In the genomic region with DNA sequence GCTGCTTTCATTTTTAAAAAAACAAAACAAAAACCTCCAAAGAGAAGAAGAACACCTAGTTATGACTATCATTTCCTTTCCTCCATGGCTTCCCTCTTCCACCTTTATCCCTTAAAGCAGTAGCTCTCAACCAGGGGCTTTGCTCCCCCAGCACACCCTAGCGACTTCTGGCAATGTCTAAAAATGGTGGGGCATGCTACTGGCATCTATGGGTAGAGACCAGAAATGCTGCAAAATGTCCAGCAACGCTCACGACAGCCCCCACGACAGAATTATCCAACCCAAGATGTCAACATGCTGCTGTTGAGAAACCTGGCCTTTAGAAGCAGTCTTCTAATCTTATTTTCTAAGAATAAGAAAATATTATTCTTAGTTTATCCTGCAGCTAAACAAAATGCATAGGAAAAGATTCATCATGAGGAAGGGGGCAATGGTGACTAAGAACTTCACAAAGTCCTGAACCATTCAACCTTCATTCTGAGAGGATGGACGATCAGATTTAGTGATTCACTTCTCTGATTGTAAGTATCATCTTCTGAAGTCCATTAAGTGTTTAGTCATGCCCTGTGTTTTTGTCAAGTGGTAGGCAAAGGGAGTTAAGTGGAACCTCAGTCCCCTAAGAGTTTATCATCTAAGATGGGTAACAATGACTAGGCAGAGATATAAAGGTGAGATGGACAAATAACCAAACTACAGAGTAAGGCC, we compare ENCODE assay signal across 15 cellular contexts.
DNase-seq lines count a peak whose midpoint lies in the region; ATAC-seq and TF ChIP-seq lines count a peak whose summit lies in the region.
"Had no signal": no experiment of that assay in that cellular context is flagged by ENCODE, and none has a peak within 500 bp of the region (broad histone marks: within the 10 kb centered on the region; RNA-seq: fewer than 3 reads in every experiment).

No MANE protein-coding gene starts in this region.

- POLR2A ChIA-PET in CD4-positive, alpha-beta memory T cell (lab: Charles Lee; ENCODE audit: partially characterized antibody) = interaction anchor here (0.7 to 5.9 kb wide), 3 partner anchors 11 to 404 kb away, joined by 3 to 52 read pairs (median 4); partner anchors contain the start of gene TIPARP

- no peak for TF ChIP-seq POLR2A in prostate gland (IDR thresholded peaks at IDR 0.05)

- H3K4me1 Mint-ChIP-seq in CD4-positive, alpha-beta memory T cell = peaks cover 14 to 40% (median 28%) of the 10 kb centered on the region in 4 donors

- no peaks in the 10 kb centered on the region for H3K36me3 ChIP-seq in CD4-positive, alpha-beta memory T cell (ENCODE audit: insufficient read depth, low read length)
- no peaks in the 10 kb centered on the region for H3K36me3 ChIP-seq in osteoblast (ENCODE audit: insufficient read depth, low read length)
- H3K36me3 ChIP-seq in prostate gland = no peaks in the 10 kb centered on the region

- intact Hi-C loops in CD4-positive, alpha-beta memory T cell (cut with micrococcal nuclease) = no loop called here
- intact Hi-C loops in prostate gland (cut with DNase I) = no loop called here

- no peak overlapping the region for H3K4me3 ChIP-seq in CD4-positive, alpha-beta memory T cell (ENCODE audit: low read length in 2 of 2)
- no peak overlapping the region for H3K4me3 ChIP-seq in GM12864 (ENCODE audit: low read depth, low read length)
- H3K4me3 ChIP-seq in osteoblast (ENCODE audit: insufficient read depth, low read length) = peak overlapping the region; percentile 31
- no peak overlapping the region for H3K4me3 ChIP-seq in prostate gland
- H3K4me3 ChIP-seq: PC-9 had no signal

- ATAC-seq in HG03196 (IDR thresholded peaks at IDR 0.05; ENCODE audit: unreplicated experiment) (no peak), GM21390 (IDR thresholded peaks at IDR 0.05; ENCODE audit: unreplicated experiment) (no peak)
- ATAC-seq: effector memory CD8-positive, alpha-beta T cell; stimulated activated naive B cell treated with anti-CD40 and anti-IgM and Interleukin-4, amounts not matched to agents 10 μg/mL and 1 μg/mL and 100 μg/mL, for 72 hours had no signal

- peaks cover 24% of the 10 kb centered on the region for H3K4me1 ChIP-seq in CD4-positive, alpha-beta memory T cell (ENCODE audit: insufficient read depth, low read length)
- H3K4me1 ChIP-seq in osteoblast (ENCODE audit: insufficient read depth, low read length) (peaks cover 50% of the 10 kb centered on the region), prostate gland (replicated peaks) (no peaks in the 10 kb centered on the region)

- peak overlapping the region; percentile 54 for H2AFZ ChIP-seq in osteoblast (ENCODE audit: low read length)
- H2AFZ ChIP-seq: PC-9 had no signal

- H3K4me3 Mint-ChIP-seq in CD4-positive, alpha-beta memory T cell = no peak overlapping the region
- H3K4me3 Mint-ChIP-seq: CD4-positive, CD25-positive, alpha-beta regulatory T cell; effector memory CD8-positive, alpha-beta T cell had no signal

- no peaks in the 10 kb centered on the region for H3K27me3 Mint-ChIP-seq in CD4-positive, alpha-beta memory T cell
- H3K27me3 Mint-ChIP-seq: CD4-positive, CD25-positive, alpha-beta regulatory T cell; effector memory CD8-positive, alpha-beta T cell had no signal

- H3K4me2 ChIP-seq in osteoblast (ENCODE audit: insufficient read depth, low read length) = peak overlapping the region; percentile 68
- H3K4me2 ChIP-seq: PC-9 had no signal

- H4K20me1 ChIP-seq in osteoblast (ENCODE audit: insufficient read depth, low read length) = no peaks in the 10 kb centered on the region

- CTCF ChIA-PET in CD4-positive, alpha-beta memory T cell (lab: Charles Lee; ENCODE audit: partially characterized antibody) = interaction anchor here (0.9 to 6.0 kb wide), 5 partner anchors 8 to 927 kb away, joined by 3 to 49 read pairs (median 6); partner anchors contain the start of gene TIPARP

- H3K27ac ChIP-seq in CD4-positive, alpha-beta memory T cell (ENCODE audit: low read depth, low read length) = no peak overlapping the region
- H3K27ac ChIP-seq in osteoblast (ENCODE audit: low read depth, low read length) (peak overlapping the region; percentile 91), prostate gland (no peak overlapping the region)
- H3K27ac ChIP-seq: PC-9 had no signal

- H3K36me3 Mint-ChIP-seq in CD4-positive, alpha-beta memory T cell = no peaks in the 10 kb centered on the region
- H3K36me3 Mint-ChIP-seq: CD4-positive, CD25-positive, alpha-beta regulatory T cell; stimulated activated naive B cell treated with anti-CD40 and anti-IgM and Interleukin-4, amounts not matched to agents 10 μg/mL and 1 μg/mL and 100 μg/mL, for 72 hours had no signal

- no peaks in the 10 kb centered on the region for H3K9me3 ChIP-seq in CD4-positive, alpha-beta memory T cell (ENCODE audit: control insufficient read depth in 1 of 2, low read length in 2 of 2)
- H3K9me3 ChIP-seq in osteoblast (ENCODE audit: low read depth, low read length) = no peaks in the 10 kb centered on the region
- H3K9me3 ChIP-seq in prostate gland = no peaks in the 10 kb centered on the region

- peak overlapping the region in 4 of 7 donors; percentile 45 to 64 (median 56) for H3K27ac Mint-ChIP-seq in CD4-positive, alpha-beta memory T cell
- H3K27ac Mint-ChIP-seq: stimulated activated naive B cell treated with anti-CD40 and anti-IgM and Interleukin-4, amounts not matched to agents 10 μg/mL and 1 μg/mL and 100 μg/mL, for 72 hours had no signal

- in situ Hi-C loops in SK-MEL-5 (cut with HindIII; ENCODE audit: low pct_unique_long_range_greater_than_20kb, low sequenced_read_pairs) = no loop called here

- no peaks in the 10 kb centered on the region for H3K27me3 ChIP-seq in CD4-positive, alpha-beta memory T cell (ENCODE audit: insufficient read depth, low read length)
- H3K27me3 ChIP-seq in osteoblast (ENCODE audit: insufficient read depth, low read length) (no peaks in the 10 kb centered on the region), prostate gland (replicated peaks; ENCODE audit: insufficient read depth) (no peaks in the 10 kb centered on the region)

- whole genome bisulfite sequencing in prostate gland = 88% methylated on average over 5 of the region's 5 CpGs

- H3K9me3 Mint-ChIP-seq in CD4-positive, alpha-beta memory T cell = no peaks in the 10 kb centered on the region
- H3K9me3 Mint-ChIP-seq: CD4-positive, CD25-positive, alpha-beta regulatory T cell; effector memory CD8-positive, alpha-beta T cell; stimulated activated naive B cell treated with anti-CD40 and anti-IgM and Interleukin-4, amounts not matched to agents 10 μg/mL and 1 μg/mL and 100 μg/mL, for 72 hours had no signal

- TF ChIP-seq CTCF in GM12864 (IDR thresholded peaks at IDR 0.05; ENCODE audit: low read depth, low read length, missing control alignments) = peak; percentile 22
- TF ChIP-seq CTCF in osteoblast (IDR thresholded peaks at IDR 0.05; ENCODE audit: extremely low read depth, low read depth, low read length) = no peak
- no peak for TF ChIP-seq CTCF in prostate gland (IDR thresholded peaks at IDR 0.05)

- H3K79me2 ChIP-seq in osteoblast (ENCODE audit: insufficient read depth, low read length) = no peaks in the 10 kb centered on the region

- no peak for DNase-seq in CD4-positive, alpha-beta memory T cell
- no peak for DNase-seq in GM12864 (ENCODE audit: low read depth)
- peak; percentile 51 for DNase-seq in SK-MEL-5 (ENCODE audit: low read depth, low spot score)
- no peak for DNase-seq in osteoblast (ENCODE audit: insufficient read length, low spot score, missing footprints)
- DNase-seq in prostate gland (ENCODE audit: low spot score) = no peak
- DNase-seq: activated effector memory CD4-positive, alpha-beta T cell treated with anti-CD3 and anti-CD28 coated beads, Interleukin-2, amount 50 U/mL, for 16 hours; CD4-positive, CD25-positive, alpha-beta regulatory T cell; effector memory CD8-positive, alpha-beta T cell; foreskin melanocyte; NCI-H226; PC-9; stimulated activated CD4-positive, alpha-beta T cell treated with anti-CD3 and anti-CD28 coated beads, Interleukin-2, amount 100 ng/mL, for 48 hours; stimulated activated naive B cell treated with anti-CD40 and anti-IgM and Interleukin-4, amounts not matched to agents 10 μg/mL and 1 μg/mL and 100 μg/mL, for 72 hours had no signal
